In the genomic region with DNA sequence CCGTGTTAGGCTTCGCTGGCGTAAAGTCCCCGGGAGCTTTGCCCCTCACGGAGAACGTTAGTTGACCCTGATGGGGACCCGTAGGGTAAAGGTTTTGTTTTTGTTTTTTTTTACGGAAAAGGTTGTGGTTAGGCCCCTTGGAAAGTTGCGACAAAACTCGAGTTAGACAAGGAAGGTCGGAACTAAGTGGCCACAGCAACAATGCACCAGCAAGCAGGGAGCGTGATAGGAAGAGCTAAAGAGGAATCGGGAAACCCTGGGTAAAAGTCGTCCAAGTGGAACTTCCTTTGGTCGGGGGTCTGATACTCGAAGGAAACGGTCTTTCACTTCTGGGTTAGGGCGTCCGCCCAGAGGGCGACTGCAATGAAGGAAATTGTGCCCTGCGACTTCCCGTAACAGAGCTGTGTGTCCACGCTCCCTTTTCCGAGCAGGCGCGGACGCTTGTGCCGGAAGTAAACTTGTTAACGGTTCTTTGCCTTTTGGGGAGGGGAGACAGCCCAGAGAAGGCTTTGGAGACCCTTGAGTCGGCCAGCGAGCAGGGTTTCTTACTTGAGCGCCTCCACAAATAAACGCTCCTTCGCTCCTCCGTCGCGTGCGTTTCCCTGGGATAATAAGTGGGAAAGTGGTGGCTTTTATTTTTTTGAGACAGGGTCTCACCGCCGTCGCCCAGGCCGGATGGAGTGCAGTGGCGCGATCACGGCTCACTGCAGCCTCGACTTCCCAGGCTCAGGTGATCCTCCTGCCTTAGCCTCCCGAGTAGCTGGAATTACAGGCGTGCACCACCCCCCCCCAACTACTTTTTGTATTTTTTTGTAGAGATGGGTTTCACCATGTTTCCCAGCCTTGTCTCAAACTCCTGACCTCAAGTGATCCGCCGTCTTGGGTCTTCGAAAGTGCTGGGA, we compare ENCODE assay signal across 8 cellular contexts. TPM values are rescaled to one million over a fixed set of nuclear protein-coding genes. Genes with fewer than 3 reads are reported as not detected.
DNase-seq lines count a peak whose midpoint lies in the region; TF ChIP-seq lines count a peak whose summit lies in the region.

No MANE protein-coding gene starts in this region.

- peaks cover 63% of the 10 kb centered on the region for H3K4me1 Mint-ChIP-seq in activated naive CD4-positive, alpha-beta T cell treated with anti-CD3 and anti-CD28 coated beads for 36 hours (ENCODE audit: low read depth)

- 0% methylated on average over 45 of the region's 51 CpGs for WGBS in suprapubic skin

- H3K9me3 ChIP-seq in SJSA1 (replicated peaks), result no peaks in the 10 kb centered on the region
- H3K9me3 ChIP-seq in suprapubic skin, result no peaks in the 10 kb centered on the region

- peak overlapping the region; percentile 98 for H3K4me3 Mint-ChIP-seq in activated naive CD4-positive, alpha-beta T cell treated with anti-CD3 and anti-CD28 coated beads for 36 hours

- no peaks in the 10 kb centered on the region for H3K27me3 Mint-ChIP-seq in activated naive CD4-positive, alpha-beta T cell treated with anti-CD3 and anti-CD28 coated beads for 36 hours (ENCODE audit: low read depth)

- no peaks in the 10 kb centered on the region for H3K9me3 Mint-ChIP-seq in activated naive CD4-positive, alpha-beta T cell treated with anti-CD3 and anti-CD28 coated beads for 36 hours

- H3K27ac Mint-ChIP-seq in activated naive CD4-positive, alpha-beta T cell treated with anti-CD3 and anti-CD28 coated beads for 36 hours, result peak overlapping the region; percentile 99

- peak overlapping the region; percentile 83 for H3K4me3 ChIP-seq in HFF-Myc (replicated peaks; ENCODE audit: low read depth, low read length)
- peak overlapping the region; percentile 80 for H3K4me3 ChIP-seq in SJSA1
- peak overlapping the region; percentile 99 for H3K4me3 ChIP-seq in suprapubic skin

- H3K4me1 ChIP-seq in SJSA1 (replicated peaks), result peaks cover 25% of the 10 kb centered on the region
- H3K4me1 ChIP-seq in suprapubic skin, result peaks cover 46% of the 10 kb centered on the region

- TF ChIP-seq POLR2A in suprapubic skin (IDR thresholded peaks at IDR 0.05), result no peak

- TF ChIP-seq CTCF in HFF-Myc (IDR thresholded peaks at IDR 0.05; ENCODE audit: low read depth, low read length, missing control alignments) (no peak), suprapubic skin (IDR thresholded peaks at IDR 0.05) (no peak)

- H3K36me3 ChIP-seq in SJSA1 (peaks cover 31% of the 10 kb centered on the region), suprapubic skin (no peaks in the 10 kb centered on the region)

- H3K36me3 Mint-ChIP-seq in activated naive CD4-positive, alpha-beta T cell treated with anti-CD3 and anti-CD28 coated beads for 36 hours (ENCODE audit: low read depth), result peaks cover 30% of the 10 kb centered on the region

- TF ChIP-seq EP300 in suprapubic skin (IDR thresholded peaks at IDR 0.05), result no peak

- H3K27ac ChIP-seq in SJSA1 (peak overlapping the region; percentile 84), suprapubic skin (peak overlapping the region; percentile 94)

- H3K27me3 ChIP-seq in SJSA1 (replicated peaks) (no peaks in the 10 kb centered on the region), suprapubic skin (no peaks in the 10 kb centered on the region)

- CTCF ChIA-PET in activated naive CD4-positive, alpha-beta T cell treated with anti-CD3 and anti-CD28 coated beads for 36 hours (lab: Charles Lee), result interaction anchor here (0.6 to 1.4 kb wide), 3 partner anchors 69 to 122 kb away, joined by 3 to 4 read pairs (median 3); no protein-coding TSS in a partner anchor

- intact Hi-C loops in activated naive CD4-positive, alpha-beta T cell treated with anti-CD3 and anti-CD28 coated beads for 36 hours (cut with micrococcal nuclease), result loop anchor here (1.0 to 10.0 kb wide), 10 partner anchors 49 to 1895 kb away; a partner anchor contains a TSS

- DNase-seq in GM03348 (ENCODE audit: low spot score) (peak; percentile 85), HFF-Myc (ENCODE audit: extremely low read depth, low read depth) (peak; percentile 75), MV-4-11 (lab: John Stamatoyannopoulos, UW) (peak; percentile 94), SJSA1 (ENCODE audit: low read depth in 1 of 2, low spot score in 2 of 2) (peak; percentile 94 to 97), globus pallidus (ENCODE audit: low spot score) (peak; percentile 92), nucleus accumbens (lab: John Stamatoyannopoulos, UW) (peak; percentile 39 to 97 (median 86)), suprapubic skin (ENCODE audit: low spot score in 2 of 2) (peak; percentile 91)
- peak; percentile 91 for DNase-seq in activated naive CD4-positive, alpha-beta T cell treated with anti-CD3 and anti-CD28 coated beads for 36 hours

RNA-seq across cellular contexts. Expression of a gene that starts 0.6 kb away (rescaled TPM):
- 22.8 and 28.2 TPM in 2 replicates for total RNA-seq in SJSA1 (2014; rRNA removed; shearing (Covaris generic))
- total RNA-seq in activated naive CD4-positive, alpha-beta T cell treated with anti-CD3 and anti-CD28 coated beads for 36 hours, result 10 to 100 TPM; 47.3 to 51.5 TPM
- 10 to 100 TPM; 53.3 to 99.5 (median 67.6) TPM for total RNA-seq in suprapubic skin

Comparison
In these comparisons a context has a peak if more than half of its experiments do, and no peak if none do; other contexts are left out.
1. Peak in every context shown above with its lines: DNase-seq, H3K4me3 ChIP-seq and H3K27ac ChIP-seq.